14 cellular contexts compared by ENCODE assay signal in the genomic region with DNA sequence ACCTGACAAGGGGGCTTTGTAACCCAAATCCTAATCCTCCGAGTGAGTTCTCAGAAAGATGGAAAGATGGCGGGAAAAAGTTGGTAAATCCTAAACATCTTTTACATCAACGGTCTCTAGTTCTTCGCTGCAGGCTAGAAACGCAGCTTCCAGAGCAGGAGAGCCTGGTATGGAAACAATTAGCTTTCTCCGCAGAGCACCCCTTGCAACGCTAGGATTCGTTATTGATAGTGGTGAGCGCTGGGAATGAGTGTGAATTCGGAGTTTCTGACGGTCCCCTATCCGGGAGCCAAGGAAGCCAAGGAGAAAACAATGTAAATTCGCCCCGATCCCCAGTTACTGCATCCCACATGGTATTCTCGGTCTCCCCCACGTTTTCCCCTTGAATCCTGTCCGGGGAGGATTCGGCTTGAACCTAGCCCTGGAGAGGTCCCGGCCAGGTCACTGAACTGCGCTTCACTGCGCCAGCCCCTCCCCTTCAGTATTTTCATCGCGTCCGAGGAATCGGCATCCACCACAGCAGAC. TPM values are rescaled to one million over a fixed set of nuclear protein-coding genes. Genes with fewer than 3 reads are reported as not detected.
DNase-seq lines count a peak whose midpoint lies in the region; ATAC-seq, FAIRE-seq and TF ChIP-seq lines count a peak whose summit lies in the region.
"Had no signal": no experiment of that assay in that cellular context is flagged by ENCODE, and none has a peak within 500 bp of the region (broad histone marks: within the 10 kb centered on the region; RNA-seq: fewer than 3 reads in every experiment).

No MANE protein-coding gene starts in this region.

- H3K4me3 ChIP-seq in CD4-positive, alpha-beta memory T cell (ENCODE audit: low read length in 2 of 2): no peak overlapping the region
- H3K4me3 ChIP-seq: psoas muscle, SJSA1 had no signal

- no peaks in the 10 kb centered on the region for H3K36me3 ChIP-seq in CD4-positive, alpha-beta memory T cell (ENCODE audit: insufficient read depth, low read length)
- H3K36me3 ChIP-seq: SJSA1 had no signal

- peaks cover 26 to 80% (median 41%) of the 10 kb centered on the region in 4 donors for H3K4me1 Mint-ChIP-seq in CD4-positive, alpha-beta memory T cell
- peaks cover 26% of the 10 kb centered on the region for H3K4me1 Mint-ChIP-seq in activated T-helper 17 cell treated with anti-CD3 and anti-CD28 coated beads, Interleukin-2, amount 50 U/mL, for 72 hours
- peaks cover 19% of the 10 kb centered on the region for H3K4me1 Mint-ChIP-seq in mesothelial cell of epicardium

- peaks cover 59 to 67% of the 10 kb centered on the region in 2 donors for H3K27me3 Mint-ChIP-seq in CD4-positive, alpha-beta memory T cell
- peaks cover 79% of the 10 kb centered on the region for H3K27me3 Mint-ChIP-seq in activated T-helper 17 cell treated with anti-CD3 and anti-CD28 coated beads, Interleukin-2, amount 50 U/mL, for 72 hours
- H3K27me3 Mint-ChIP-seq in mesothelial cell of epicardium (ENCODE audit: low read depth): peaks cover 98% of the 10 kb centered on the region

- POLR2A ChIA-PET in CD4-positive, alpha-beta memory T cell (lab: Charles Lee; ENCODE audit: partially characterized antibody): interaction anchor here (1.0 to 1.4 kb wide), 2 partner anchors 11 to 218 kb away, joined by 4 read pairs; no protein-coding TSS in a partner anchor

- TF ChIP-seq POLR2A in GM12892 (IDR thresholded peaks at IDR 0.05; ENCODE audit: low read depth, low read length) (no peak), GM18505 (IDR thresholded peaks at IDR 0.05; ENCODE audit: borderline replicate concordance, extremely low read depth, insufficient read depth, insufficient read length) (no peak)

- peak overlapping the region in 5 of 8 donors; percentile 17 to 67 (median 35) for H3K4me3 Mint-ChIP-seq in CD4-positive, alpha-beta memory T cell
- H3K4me3 Mint-ChIP-seq in activated T-helper 17 cell treated with anti-CD3 and anti-CD28 coated beads, Interleukin-2, amount 50 U/mL, for 72 hours: peak overlapping the region; percentile 34
- H3K4me3 Mint-ChIP-seq in mesothelial cell of epicardium: peak overlapping the region; percentile 6

- H3K9me3 ChIP-seq in CD4-positive, alpha-beta memory T cell (ENCODE audit: control insufficient read depth in 1 of 2, low read length in 2 of 2): no peaks in the 10 kb centered on the region
- H3K9me3 ChIP-seq: psoas muscle, SJSA1 had no signal

- peak; percentile 83 for FAIRE-seq in GM12892 (lab: Jason Lieb, UNC)

- H3K9me3 Mint-ChIP-seq in CD4-positive, alpha-beta memory T cell: peaks cover 0 to 19% (median 14%) of the 10 kb centered on the region in 8 donors
- no peaks in the 10 kb centered on the region for H3K9me3 Mint-ChIP-seq in activated T-helper 17 cell treated with anti-CD3 and anti-CD28 coated beads, Interleukin-2, amount 50 U/mL, for 72 hours
- peaks cover 2% of the 10 kb centered on the region for H3K9me3 Mint-ChIP-seq in mesothelial cell of epicardium

- peak overlapping the region in 2 of 7 donors; percentile 58 to 81 for H3K27ac Mint-ChIP-seq in CD4-positive, alpha-beta memory T cell
- no peak overlapping the region for H3K27ac Mint-ChIP-seq in activated T-helper 17 cell treated with anti-CD3 and anti-CD28 coated beads, Interleukin-2, amount 50 U/mL, for 72 hours
- H3K27ac Mint-ChIP-seq in mesothelial cell of epicardium: no peak overlapping the region

- H3K4me1 ChIP-seq in CD4-positive, alpha-beta memory T cell (ENCODE audit: insufficient read depth, low read length): peaks cover 49% of the 10 kb centered on the region

- no peaks in the 10 kb centered on the region for H3K36me3 Mint-ChIP-seq in CD4-positive, alpha-beta memory T cell
- peaks cover 11% of the 10 kb centered on the region for H3K36me3 Mint-ChIP-seq in activated T-helper 17 cell treated with anti-CD3 and anti-CD28 coated beads, Interleukin-2, amount 50 U/mL, for 72 hours (ENCODE audit: low read depth)
- H3K36me3 Mint-ChIP-seq in mesothelial cell of epicardium: no peaks in the 10 kb centered on the region

- ATAC-seq in activated T-helper 17 cell treated with anti-CD3 and anti-CD28 coated beads, Interleukin-2, amount 50 U/mL, for 72 hours (replicated peaks): no peak
- no peak for ATAC-seq in GM18505 (IDR thresholded peaks at IDR 0.05; ENCODE audit: unreplicated experiment)
- no peak for ATAC-seq in HG03095 (IDR thresholded peaks at IDR 0.05; ENCODE audit: unreplicated experiment)
- ATAC-seq: psoas muscle had no signal

- TF ChIP-seq CTCF in mesothelial cell of epicardium (IDR thresholded peaks at IDR 0.05; ENCODE audit: unreplicated experiment): no peak

- H3K27ac ChIP-seq in CD4-positive, alpha-beta memory T cell (ENCODE audit: low read depth, low read length): no peak overlapping the region
- H3K27ac ChIP-seq: psoas muscle, SJSA1 had no signal

- CTCF ChIA-PET in CD4-positive, alpha-beta memory T cell (lab: Charles Lee; ENCODE audit: partially characterized antibody): interaction anchor here (0.6 to 1.2 kb wide), 4 partner anchors 10 to 422 kb away, joined by 3 read pairs; no protein-coding TSS in a partner anchor

- intact Hi-C loops in CD4-positive, alpha-beta memory T cell (cut with micrococcal nuclease): loop anchor here (5.0 kb wide), 1 partner anchor 373 kb away; a partner anchor contains a TSS

- DNase-seq in CD4-positive, alpha-beta memory T cell: no peak
- DNase-seq in GM12892 (ENCODE audit: insufficient read length): no peak
- no peak for DNase-seq in mesothelial cell of epicardium (ENCODE audit: low spot score in 2 of 2, unreplicated experiment in 2 of 2)
- DNase-seq in SKM-1 (lab: John Stamatoyannopoulos, UW; ENCODE audit: unreplicated experiment): no peak
- no peak for DNase-seq in T-helper 9 cell
- DNase-seq: aorta, NCI-H526 treated with DMSO at 0.1 percent for 48 hours, psoas muscle had no signal

- peaks cover 67% of the 10 kb centered on the region for H3K27me3 ChIP-seq in CD4-positive, alpha-beta memory T cell (ENCODE audit: insufficient read depth, low read length)

RNA-seq across cellular contexts. Expression of a gene that starts 4.7 kb away (rescaled TPM):
- total RNA-seq in CD4-positive, alpha-beta memory T cell: not detected
- polyA plus RNA-seq in CD4-positive, alpha-beta memory T cell: not detected
- 1.5 TPM for polyA plus RNA-seq in GM12892 (2012; ENCODE audit: missing spikeins)
- not detected for total RNA-seq in activated T-helper 17 cell treated with anti-CD3 and anti-CD28 coated beads, Interleukin-2, amount 50 U/mL, for 72 hours
- not detected in 3 replicates for total RNA-seq in mesothelial cell of epicardium
- total RNA-seq: aorta, dermis microvascular lymphatic vessel endothelial cell, liver, psoas muscle, SJSA1 had no signal
- polyA plus RNA-seq: aorta, liver, psoas muscle had no signal
